19 cellular contexts compared by ENCODE assay signal in genomic region chr2:239930378-239930777, GRCh38.
A peak's percentile ranks its signal among the peaks of the same experiment; 100 is the strongest.
DNase-seq lines count a peak whose midpoint lies in the region; ATAC-seq and TF ChIP-seq lines count a peak whose summit lies in the region.
"Had no signal": no experiment of that assay in that cellular context is flagged by ENCODE, and none has a peak within 500 bp of the region (broad histone marks: within the 10 kb centered on the region; RNA-seq: fewer than 3 reads in every experiment).

No MANE protein-coding gene starts in this region.

- DNase-seq in activated naive CD8-positive, alpha-beta T cell treated with anti-CD3 and anti-CD28 coated beads, Interleukin-2, amount 10 ng/mL, durations not matched to agents 7 days and 5 days = peak; percentile 16
- no peak for DNase-seq in activated naive CD8-positive, alpha-beta T cell treated with anti-CD3 and anti-CD28 coated beads, Interleukin-2, amount 50 U/mL, for 24 hours
- peak; percentile 28 for DNase-seq in endodermal cell
- peak; percentile 76 for DNase-seq in mesenteric fat pad (ENCODE audit: low spot score)
- peak; percentile 55 for DNase-seq in upper lobe of right lung
- DNase-seq in SIG-M5 treated with dmso at 0.1 percent for 504 hours (lab: John Stamatoyannopoulos, UW; ENCODE audit: unreplicated experiment) = no peak
- DNase-seq in NCI-H2196 (lab: John Stamatoyannopoulos, UW; ENCODE audit: unreplicated experiment) = no peak
- no peak for DNase-seq in NCI-H748 (lab: John Stamatoyannopoulos, UW; ENCODE audit: unreplicated experiment)
- DNase-seq: activated CD8-positive, alpha-beta T cell treated with anti-CD3 and anti-CD28 coated beads, Interleukin-2, amount 10 ng/mL, durations not matched to agents 7 days and 5 days; caudate nucleus; DMS 273 treated with DMSO at 0.1 percent for 48 hours; naive B cell; NCI-H1105; NCI-H526 treated with DMSO at 0.1 percent for 48 hours; SHP77; stimulated activated CD4-positive, alpha-beta T cell treated with anti-CD3 and anti-CD28 coated beads, Interleukin-4, amount 100 ng/mL, for 1 hour; T-helper 1 cell had no signal

- H3K4me1 ChIP-seq in endodermal cell (ENCODE audit: control insufficient read depth, insufficient read depth, low read length) (no peaks in the 10 kb centered on the region), upper lobe of right lung (peaks cover 3% of the 10 kb centered on the region)

- no peak for ATAC-seq in activated naive CD8-positive, alpha-beta T cell treated with anti-CD3 and anti-CD28 coated beads, Interleukin-2, amount 10 ng/mL, durations not matched to agents 7 days and 5 days (ENCODE audit: low read depth)
- ATAC-seq in activated naive CD8-positive, alpha-beta T cell treated with anti-CD3 and anti-CD28 coated beads, Interleukin-2, amount 50 U/mL, for 24 hours = no peak
- ATAC-seq in upper lobe of right lung = no peak
- ATAC-seq: activated CD8-positive, alpha-beta T cell treated with anti-CD3 and anti-CD28 coated beads, Interleukin-2, amount 10 ng/mL, durations not matched to agents 7 days and 5 days; GM23338 had no signal

- H3K9me3 ChIP-seq in endodermal cell (ENCODE audit: control insufficient read depth, low read length) (no peaks in the 10 kb centered on the region), upper lobe of right lung (no peaks in the 10 kb centered on the region)

- 87 to 89% methylated on average over 8 to 16 of the region's 16 CpGs for WGBS in endodermal cell (ENCODE audit: insufficient coverage in 1 of 2, insufficient read length in 1 of 2), 2 experiments

- intact Hi-C loops in upper lobe of right lung (cut with DNase I) = no loop called here

- H3K4me3 ChIP-seq in endodermal cell (ENCODE audit: low read length) (no peak overlapping the region), upper lobe of right lung (no peak overlapping the region)
- H3K4me3 ChIP-seq: GM23338 had no signal

- no peaks in the 10 kb centered on the region for H3K27me3 ChIP-seq in endodermal cell (ENCODE audit: control insufficient read depth, insufficient read depth, low read length, poor library complexity, severe bottlenecking)
- peaks cover 5% of the 10 kb centered on the region for H3K27me3 ChIP-seq in upper lobe of right lung

- H3K36me3 ChIP-seq in endodermal cell (ENCODE audit: control insufficient read depth, insufficient read depth, low read length) (no peaks in the 10 kb centered on the region), upper lobe of right lung (no peaks in the 10 kb centered on the region)

- POLR2A ChIA-PET in activated naive CD8-positive, alpha-beta T cell treated with anti-CD3 and anti-CD28 coated beads, Interleukin-2, amount 10 ng/mL, durations not matched to agents 7 days and 5 days (lab: Charles Lee) = no interaction called here

- TF ChIP-seq CTCF in endodermal cell (conservative IDR thresholded peaks at IDR 0.05) (no peak), upper lobe of right lung (IDR thresholded peaks at IDR 0.05) (no peak)

- H3K9ac ChIP-seq in endodermal cell (ENCODE audit: extremely low read depth, low read length, poor library complexity, severe bottlenecking) = no peak overlapping the region

- H3K36me3 Mint-ChIP-seq in activated naive CD8-positive, alpha-beta T cell treated with anti-CD3 and anti-CD28 coated beads, Interleukin-2, amount 10 ng/mL, durations not matched to agents 7 days and 5 days = no peaks in the 10 kb centered on the region
- no peaks in the 10 kb centered on the region for H3K36me3 Mint-ChIP-seq in activated naive CD8-positive, alpha-beta T cell treated with anti-CD3 and anti-CD28 coated beads, Interleukin-2, amount 50 U/mL, for 24 hours (ENCODE audit: low read depth)
- H3K36me3 Mint-ChIP-seq in endodermal cell (ENCODE audit: low read depth) = no peaks in the 10 kb centered on the region

- peaks cover 19% of the 10 kb centered on the region for H3K4me1 Mint-ChIP-seq in activated naive CD8-positive, alpha-beta T cell treated with anti-CD3 and anti-CD28 coated beads, Interleukin-2, amount 10 ng/mL, durations not matched to agents 7 days and 5 days
- H3K4me1 Mint-ChIP-seq in activated naive CD8-positive, alpha-beta T cell treated with anti-CD3 and anti-CD28 coated beads, Interleukin-2, amount 50 U/mL, for 24 hours = peaks cover 26% of the 10 kb centered on the region
- H3K4me1 Mint-ChIP-seq in endodermal cell = peaks cover 2% of the 10 kb centered on the region

- H3K27me3 Mint-ChIP-seq in activated naive CD8-positive, alpha-beta T cell treated with anti-CD3 and anti-CD28 coated beads, Interleukin-2, amount 10 ng/mL, durations not matched to agents 7 days and 5 days = peaks cover 8% of the 10 kb centered on the region
- H3K27me3 Mint-ChIP-seq in activated naive CD8-positive, alpha-beta T cell treated with anti-CD3 and anti-CD28 coated beads, Interleukin-2, amount 50 U/mL, for 24 hours = peaks cover 17% of the 10 kb centered on the region
- H3K27me3 Mint-ChIP-seq in endodermal cell (ENCODE audit: insufficient read depth) = peaks cover 11% of the 10 kb centered on the region

- H3K27ac ChIP-seq in endodermal cell (ENCODE audit: low read depth, low read length) (no peak overlapping the region), upper lobe of right lung (no peak overlapping the region)
- H3K27ac ChIP-seq: C4-2B had no signal

- no peak overlapping the region for H3K27ac Mint-ChIP-seq in activated naive CD8-positive, alpha-beta T cell treated with anti-CD3 and anti-CD28 coated beads, Interleukin-2, amount 10 ng/mL, durations not matched to agents 7 days and 5 days
- H3K27ac Mint-ChIP-seq in activated naive CD8-positive, alpha-beta T cell treated with anti-CD3 and anti-CD28 coated beads, Interleukin-2, amount 50 U/mL, for 24 hours = no peak overlapping the region
- no peak overlapping the region for H3K27ac Mint-ChIP-seq in endodermal cell
- H3K27ac Mint-ChIP-seq: activated CD8-positive, alpha-beta T cell treated with anti-CD3 and anti-CD28 coated beads, Interleukin-2, amount 10 ng/mL, durations not matched to agents 7 days and 5 days; GM23338; naive B cell had no signal

- no peaks in the 10 kb centered on the region for H3K9me3 Mint-ChIP-seq in activated naive CD8-positive, alpha-beta T cell treated with anti-CD3 and anti-CD28 coated beads, Interleukin-2, amount 10 ng/mL, durations not matched to agents 7 days and 5 days
- no peaks in the 10 kb centered on the region for H3K9me3 Mint-ChIP-seq in activated naive CD8-positive, alpha-beta T cell treated with anti-CD3 and anti-CD28 coated beads, Interleukin-2, amount 50 U/mL, for 24 hours
- no peaks in the 10 kb centered on the region for H3K9me3 Mint-ChIP-seq in endodermal cell
- H3K9me3 Mint-ChIP-seq: GM23338 had no signal

- no peak overlapping the region for H3K4me3 Mint-ChIP-seq in activated naive CD8-positive, alpha-beta T cell treated with anti-CD3 and anti-CD28 coated beads, Interleukin-2, amount 10 ng/mL, durations not matched to agents 7 days and 5 days
- no peak overlapping the region for H3K4me3 Mint-ChIP-seq in activated naive CD8-positive, alpha-beta T cell treated with anti-CD3 and anti-CD28 coated beads, Interleukin-2, amount 50 U/mL, for 24 hours
- no peak overlapping the region for H3K4me3 Mint-ChIP-seq in endodermal cell
- H3K4me3 Mint-ChIP-seq: activated CD8-positive, alpha-beta T cell treated with anti-CD3 and anti-CD28 coated beads, Interleukin-2, amount 10 ng/mL, durations not matched to agents 7 days and 5 days; GM23338 had no signal

Comparison
In these comparisons a context has a peak if more than half of its experiments do, and no peak if none do; other contexts are left out.
1. DNase-seq: peak in activated naive CD8-positive, alpha-beta T cell treated with anti-CD3 and anti-CD28 coated beads, Interleukin-2, amount 10 ng/mL, durations not matched to agents 7 days and 5 days (single experiment), endodermal cell (single experiment), mesenteric fat pad (single experiment) and upper lobe of right lung (single experiment); none in activated naive CD8-positive, alpha-beta T cell treated with anti-CD3 and anti-CD28 coated beads, Interleukin-2, amount 50 U/mL, for 24 hours (single experiment), SIG-M5 treated with dmso at 0.1 percent for 504 hours (single experiment), NCI-H2196 (single experiment) and NCI-H748 (single experiment).